13 cellular contexts compared by ENCODE assay signal in genomic region chr18:46468431-46469180, GRCh38.
DNase-seq lines count a peak whose midpoint lies in the region; TF ChIP-seq lines count a peak whose summit lies in the region.
"Had no signal": no experiment of that assay in that cellular context is flagged by ENCODE, and none has a peak within 500 bp of the region (broad histone marks: within the 10 kb centered on the region; RNA-seq: fewer than 3 reads in every experiment).

No MANE protein-coding gene starts in this region.

- H3K4me3 ChIP-seq in LNCaP clone FGC (ENCODE audit: low read depth, low read length) = no peak overlapping the region

- peak overlapping the region; percentile 66 for H3K27ac ChIP-seq in VCaP

- TF ChIP-seq CTCF in LNCaP clone FGC (IDR thresholded peaks at IDR 0.05; ENCODE audit: control insufficient read depth, extremely low read depth, insufficient read depth) = no peak
- no peak for TF ChIP-seq CTCF in VCaP (conservative IDR thresholded peaks at IDR 0.05)
- no peak for TF ChIP-seq CTCF in type B pancreatic cell (conservative IDR thresholded peaks at IDR 0.05)

- DNase-seq in LNCaP clone FGC (ENCODE audit: low read depth) (peak; percentile 77), medulla oblongata (ENCODE audit: extremely low spot score) (peak; percentile 3), type B pancreatic cell (ENCODE audit: extremely low spot score, unreplicated experiment) (no peak), iPS-NIHi7 (ENCODE audit: extremely low spot score) (no peak), GOT3 (lab: John Stamatoyannopoulos, UW) (no peak)
- DNase-seq in stimulated activated CD4-positive, alpha-beta T cell treated with anti-CD3 and anti-CD28 coated beads, Interleukin-1b, Interleukin-23, amount 100 ng/mL, for 48 hours = no peak
- DNase-seq: ACHN; CD4-positive, alpha-beta T cell; HCEC 1CT; NCI-H187 treated with DMSO at 0.1 percent for 48 hours had no signal

- no peaks in the 10 kb centered on the region for H3K9me3 Mint-ChIP-seq in type B pancreatic cell
- H3K9me3 Mint-ChIP-seq: CD4-positive, alpha-beta T cell; IgD-negative memory B cell had no signal

- H3K27me3 Mint-ChIP-seq in type B pancreatic cell = peaks cover 12% of the 10 kb centered on the region
- H3K27me3 Mint-ChIP-seq: CD4-positive, alpha-beta T cell had no signal

- H3K27ac Mint-ChIP-seq in type B pancreatic cell = peak overlapping the region; percentile 31
- H3K27ac Mint-ChIP-seq: B cell; CD4-positive, alpha-beta T cell; IgD-negative memory B cell had no signal

- no peaks in the 10 kb centered on the region for H3K36me3 Mint-ChIP-seq in type B pancreatic cell
- H3K36me3 Mint-ChIP-seq: IgD-negative memory B cell had no signal

- H3K4me1 Mint-ChIP-seq in type B pancreatic cell (ENCODE audit: unreplicated experiment) = peaks cover 56% of the 10 kb centered on the region
- H3K4me1 Mint-ChIP-seq: B cell, IgD-negative memory B cell had no signal

- H3K4me3 Mint-ChIP-seq in type B pancreatic cell = peak overlapping the region; percentile 6
- H3K4me3 Mint-ChIP-seq: B cell; CD4-positive, alpha-beta T cell had no signal

Comparison
In these comparisons a context has a peak if more than half of its experiments do, and no peak if none do; other contexts are left out.
1. DNase-seq: peak in LNCaP clone FGC (single experiment) and medulla oblongata (single experiment); none in type B pancreatic cell (single experiment), stimulated activated CD4-positive, alpha-beta T cell treated with anti-CD3 and anti-CD28 coated beads, Interleukin-1b, Interleukin-23, amount 100 ng/mL, for 48 hours (single experiment), iPS-NIHi7 (single experiment) and GOT3 (single experiment).